27 cellular contexts compared by ENCODE assay signal in the genomic region with DNA sequence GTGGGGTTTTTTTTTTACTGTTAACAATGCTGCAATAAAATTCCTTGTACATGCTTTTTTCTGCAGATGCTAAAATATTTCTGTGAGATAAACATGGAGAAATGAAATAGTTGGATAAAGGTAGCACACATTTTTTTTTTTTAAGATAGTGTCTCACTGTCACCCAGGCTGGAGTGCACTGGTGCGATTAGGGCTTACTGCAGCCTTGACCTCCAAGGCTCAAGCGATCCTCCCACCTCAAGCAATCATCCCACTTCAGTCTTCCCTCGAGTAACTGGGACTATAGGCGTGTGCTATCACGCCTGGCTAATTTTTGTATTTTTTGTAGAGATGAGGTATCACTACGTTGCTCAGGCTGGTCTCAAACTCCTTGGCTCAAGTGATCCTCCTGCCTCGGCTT.
"Had no signal": no experiment of that assay in that cellular context is flagged by ENCODE, and none has a peak within 500 bp of the region (broad histone marks: within the 10 kb centered on the region; RNA-seq: fewer than 3 reads in every experiment).

No MANE protein-coding gene starts in this region.

- H3K4me1 ChIP-seq: neural progenitor cell, parathyroid adenoma, right lobe of liver, uterus had no signal

- H3K27me3 Mint-ChIP-seq: naive B cell; stimulated activated memory B cell treated with anti-CD40 and anti-IgM and Interleukin-4, amounts not matched to agents 10 μg/mL and 1 μg/mL and 100 μg/mL, for 72 hours; stimulated activated naive CD8-positive, alpha-beta T cell treated with anti-CD3 and anti-CD28 coated beads, Interleukin-15, amount 100 ng/mL, for 72 hours; type B pancreatic cell had no signal

- H3K36me3 ChIP-seq: left ventricle myocardium inferior, neural progenitor cell, neutrophil, right lobe of liver, tibial nerve, uterus had no signal

- H3K27ac Mint-ChIP-seq: mesothelial cell of epicardium; natural killer cell; neural progenitor cell; stimulated activated memory B cell treated with anti-CD40 and anti-IgM and Interleukin-4, amounts not matched to agents 10 μg/mL and 1 μg/mL and 100 μg/mL, for 72 hours; stimulated activated naive CD8-positive, alpha-beta T cell treated with anti-CD3 and anti-CD28 coated beads, Interleukin-15, amount 100 ng/mL, for 72 hours; type B pancreatic cell had no signal

- H3K9me3 Mint-ChIP-seq: natural killer cell; stimulated activated memory B cell treated with anti-CD40 and anti-IgM and Interleukin-4, amounts not matched to agents 10 μg/mL and 1 μg/mL and 100 μg/mL, for 72 hours; stimulated activated naive CD8-positive, alpha-beta T cell treated with anti-CD3 and anti-CD28 coated beads, Interleukin-15, amount 100 ng/mL, for 72 hours; type B pancreatic cell had no signal

- H3K9me3 ChIP-seq: left ventricle myocardium inferior, neutrophil, psoas muscle, right lobe of liver, tibial nerve, uterus had no signal

- H3K4me3 ChIP-seq: left ventricle myocardium inferior, lung, neural progenitor cell, psoas muscle, right lobe of liver, smooth muscle cell, tibial nerve, uterus had no signal

- DNase-seq: hippocampal formation; kidney glomerular epithelial cell; left cardiac atrium; left ventricle myocardium inferior; mesendoderm; naive B cell; natural killer cell; occipital lobe; psoas muscle; right lobe of liver; stimulated activated CD4-positive, alpha-beta T cell treated with anti-CD3 and anti-CD28 coated beads, Interleukin-1b, Interleukin-23, amount 100 ng/mL, for 48 hours; stimulated activated CD4-positive, alpha-beta T cell treated with anti-CD3 and anti-CD28 coated beads, Interleukin-2, amount 100 ng/mL, for 48 hours; stimulated activated CD4-positive, alpha-beta T cell treated with anti-CD3 and anti-CD28 coated beads, Interleukin-4, amount 100 ng/mL, for 4 hours; stimulated activated CD8-positive, alpha-beta memory T cell treated with anti-CD3 and anti-CD28 coated beads, Interleukin-4, amount 100 ng/mL, for 48 hours; stimulated activated naive CD4-positive, alpha-beta T cell treated with Interleukin-2 at 50 U/mL for 16 hours; stimulated activated naive CD8-positive, alpha-beta T cell treated with anti-CD3 and anti-CD28 coated beads, Interleukin-15, amount 100 ng/mL, for 72 hours; substantia nigra; uterus had no signal

- H3K4me1 Mint-ChIP-seq: mesothelial cell of epicardium had no signal

- H3K27me3 ChIP-seq: neural progenitor cell, neutrophil, right lobe of liver, tibial nerve, uterus had no signal

- H3K36me3 Mint-ChIP-seq: mesothelial cell of epicardium; naive B cell; natural killer cell; neural progenitor cell; stimulated activated memory B cell treated with anti-CD40 and anti-IgM and Interleukin-4, amounts not matched to agents 10 μg/mL and 1 μg/mL and 100 μg/mL, for 72 hours; type B pancreatic cell had no signal

- H3K4me3 Mint-ChIP-seq: mesothelial cell of epicardium; natural killer cell; neural progenitor cell; stimulated activated naive CD8-positive, alpha-beta T cell treated with anti-CD3 and anti-CD28 coated beads, Interleukin-15, amount 100 ng/mL, for 72 hours; type B pancreatic cell had no signal

- ATAC-seq: left cardiac atrium; natural killer cell; psoas muscle; right lobe of liver; stimulated activated memory B cell treated with anti-CD40 and anti-IgM and Interleukin-4, amounts not matched to agents 10 μg/mL and 1 μg/mL and 100 μg/mL, for 72 hours; stimulated activated naive CD8-positive, alpha-beta T cell treated with anti-CD3 and anti-CD28 coated beads, Interleukin-15, amount 100 ng/mL, for 72 hours had no signal

- H3K27ac ChIP-seq: left ventricle myocardium inferior, neural progenitor cell, neutrophil, parathyroid adenoma, psoas muscle, right lobe of liver, tibial nerve, uterus had no signal
